In the genomic region with DNA sequence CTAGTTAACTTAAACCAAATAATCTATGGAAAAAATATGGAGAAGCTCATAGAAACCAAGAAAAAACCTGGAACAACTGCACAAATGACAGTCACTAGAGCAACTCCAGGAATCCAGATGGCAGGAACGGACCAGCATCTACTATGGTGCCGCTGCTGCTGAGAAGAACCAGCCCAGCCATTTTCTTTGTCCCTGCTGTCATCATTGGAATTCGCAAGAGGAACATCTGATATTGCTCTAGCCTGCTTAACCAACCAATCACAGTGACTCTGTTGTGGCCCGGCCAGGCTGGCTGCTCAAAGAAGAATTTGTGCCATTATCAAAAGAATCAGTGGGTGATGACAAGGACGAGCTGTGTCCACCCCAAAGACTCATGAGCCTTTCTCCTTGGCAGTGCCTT, we compare ENCODE assay signal across 27 cellular contexts.
"Had no signal": no experiment of that assay in that cellular context is flagged by ENCODE, and none has a peak within 500 bp of the region (broad histone marks: within the 10 kb centered on the region; RNA-seq: fewer than 3 reads in every experiment).

No MANE protein-coding gene starts in this region.

- H3K27ac ChIP-seq: stomach, suprapubic skin, testis, thoracic aorta, thyroid gland, tibial artery, tibial nerve, transverse colon, upper lobe of left lung, upper lobe of right lung, uterus, vagina had no signal

- H3K4me1 ChIP-seq: stomach, testis, thyroid gland, tibial artery, tibial nerve, uterus, vagina had no signal

- H3K4me3 ChIP-seq: stomach, suprapubic skin, testis, thoracic aorta, thyroid gland, tibial artery, tibial nerve, transverse colon, upper lobe of left lung, upper lobe of right lung, uterus, vagina had no signal

- H3K36me3 ChIP-seq: stomach, suprapubic skin, thoracic aorta, thyroid gland, tibial artery, tibial nerve, transverse colon, upper lobe of left lung, upper lobe of right lung, uterus, vagina had no signal

- H3K27me3 ChIP-seq: suprapubic skin, testis, thyroid gland, tibial nerve, transverse colon, upper lobe of left lung, upper lobe of right lung, uterus, vagina had no signal

- H3K4me1 Mint-ChIP-seq: stimulated activated effector memory CD8-positive, alpha-beta T cell treated with anti-CD3 and anti-CD28 coated beads, Interleukin-12 subunit alpha, Interleukin-12 subunit beta, amount 100 ng/mL, for 72 hours; stimulated activated naive CD8-positive, alpha-beta T cell treated with anti-CD3 and anti-CD28 coated beads, Interleukin-15, amount 100 ng/mL, for 72 hours had no signal

- H3K9me3 ChIP-seq: stomach, suprapubic skin, testis, thoracic aorta, thyroid gland, tibial artery, tibial nerve, transverse colon, upper lobe of left lung, upper lobe of right lung, uterus, vagina had no signal

- H3K27ac Mint-ChIP-seq: stimulated activated effector memory CD8-positive, alpha-beta T cell treated with anti-CD3 and anti-CD28 coated beads, Interleukin-12 subunit alpha, Interleukin-12 subunit beta, amount 100 ng/mL, for 72 hours; stimulated activated memory B cell treated with anti-CD40 and anti-IgM and Interleukin-4, amounts not matched to agents 10 μg/mL and 1 μg/mL and 100 μg/mL, for 72 hours; stimulated activated naive B cell treated with anti-CD40 and anti-IgM and Interleukin-4, amounts not matched to agents 10 μg/mL and 1 μg/mL and 100 μg/mL, for 72 hours; stimulated activated naive CD8-positive, alpha-beta T cell treated with anti-CD3 and anti-CD28 coated beads, Interleukin-15, amount 100 ng/mL, for 72 hours; stimulated activated naive CD8-positive, alpha-beta T cell treated with anti-CD3 and anti-CD28 coated beads, Interleukin-15, Interleukin-2, amounts not matched to agents 100 ng/mL and 50 ng/mL, for 24 hours; type B pancreatic cell had no signal

- H3K36me3 Mint-ChIP-seq: stimulated activated effector memory CD8-positive, alpha-beta T cell treated with anti-CD3 and anti-CD28 coated beads, Interleukin-12 subunit alpha, Interleukin-12 subunit beta, amount 100 ng/mL, for 72 hours; stimulated activated memory B cell treated with anti-CD40 and anti-IgM and Interleukin-4, amounts not matched to agents 10 μg/mL and 1 μg/mL and 100 μg/mL, for 72 hours; stimulated activated naive B cell treated with anti-CD40 and anti-IgM and Interleukin-4, amounts not matched to agents 10 μg/mL and 1 μg/mL and 100 μg/mL, for 72 hours; type B pancreatic cell had no signal

- H3K4me3 Mint-ChIP-seq: stimulated activated effector memory CD8-positive, alpha-beta T cell treated with anti-CD3 and anti-CD28 coated beads, Interleukin-12 subunit alpha, Interleukin-12 subunit beta, amount 100 ng/mL, for 72 hours; stimulated activated memory B cell treated with anti-CD40 and anti-IgM and Interleukin-4, amounts not matched to agents 10 μg/mL and 1 μg/mL and 100 μg/mL, for 72 hours; stimulated activated naive B cell treated with anti-CD40 and anti-IgM and Interleukin-4, amounts not matched to agents 10 μg/mL and 1 μg/mL and 100 μg/mL, for 72 hours; stimulated activated naive CD8-positive, alpha-beta T cell treated with anti-CD3 and anti-CD28 coated beads, Interleukin-15, amount 100 ng/mL, for 72 hours; stimulated activated naive CD8-positive, alpha-beta T cell treated with anti-CD3 and anti-CD28 coated beads, Interleukin-15, Interleukin-2, amounts not matched to agents 100 ng/mL and 50 ng/mL, for 24 hours; type B pancreatic cell had no signal

- DNase-seq: stimulated activated CD4-positive, alpha-beta T cell treated with anti-CD3 and anti-CD28 coated beads, Interleukin-2, amount 100 ng/mL, for 48 hours; stimulated activated CD4-positive, alpha-beta T cell treated with anti-CD3 and anti-CD28 coated beads, Interleukin-4, amount 100 ng/mL, for 1 hour; stimulated activated CD4-positive, alpha-beta T cell treated with anti-CD3 and anti-CD28 coated beads, Interleukin-4, amount 100 ng/mL, for 24 hours; stimulated activated CD4-positive, alpha-beta T cell treated with anti-CD3 and anti-CD28 coated beads, Interleukin-4, amount 100 ng/mL, for 4 hours; stimulated activated CD8-positive, alpha-beta memory T cell treated with anti-CD3 and anti-CD28 coated beads, Interleukin-4, amount 100 ng/mL, for 48 hours; stimulated activated naive B cell treated with anti-CD40 and anti-IgM and Interleukin-4, amounts not matched to agents 10 μg/mL and 1 μg/mL and 100 μg/mL, for 72 hours; stimulated activated naive CD4-positive, alpha-beta T cell; stimulated activated naive CD4-positive, alpha-beta T cell treated with Interleukin-2 at 50 U/mL for 16 hours; stimulated activated naive CD8-positive, alpha-beta T cell treated with anti-CD3 and anti-CD28 coated beads, Interleukin-15, amount 100 ng/mL, for 72 hours; stimulated activated naive CD8-positive, alpha-beta T cell treated with anti-CD3 and anti-CD28 coated beads, Interleukin-15, Interleukin-2, amounts not matched to agents 100 U/mL and 50 U/mL, for 24 hours; stomach; substantia nigra; testis; thyroid gland; tibial artery; transverse colon; upper lobe of left lung; upper lobe of right lung; uterus had no signal

- H3K9me3 Mint-ChIP-seq: stimulated activated effector memory CD8-positive, alpha-beta T cell treated with anti-CD3 and anti-CD28 coated beads, Interleukin-12 subunit alpha, Interleukin-12 subunit beta, amount 100 ng/mL, for 72 hours; stimulated activated naive B cell treated with anti-CD40 and anti-IgM and Interleukin-4, amounts not matched to agents 10 μg/mL and 1 μg/mL and 100 μg/mL, for 72 hours; stimulated activated naive CD8-positive, alpha-beta T cell treated with anti-CD3 and anti-CD28 coated beads, Interleukin-15, amount 100 ng/mL, for 72 hours; stimulated activated naive CD8-positive, alpha-beta T cell treated with anti-CD3 and anti-CD28 coated beads, Interleukin-15, Interleukin-2, amounts not matched to agents 100 ng/mL and 50 ng/mL, for 24 hours; type B pancreatic cell had no signal
